ENCODE assay signal across 8 cellular contexts in the genomic region with DNA sequence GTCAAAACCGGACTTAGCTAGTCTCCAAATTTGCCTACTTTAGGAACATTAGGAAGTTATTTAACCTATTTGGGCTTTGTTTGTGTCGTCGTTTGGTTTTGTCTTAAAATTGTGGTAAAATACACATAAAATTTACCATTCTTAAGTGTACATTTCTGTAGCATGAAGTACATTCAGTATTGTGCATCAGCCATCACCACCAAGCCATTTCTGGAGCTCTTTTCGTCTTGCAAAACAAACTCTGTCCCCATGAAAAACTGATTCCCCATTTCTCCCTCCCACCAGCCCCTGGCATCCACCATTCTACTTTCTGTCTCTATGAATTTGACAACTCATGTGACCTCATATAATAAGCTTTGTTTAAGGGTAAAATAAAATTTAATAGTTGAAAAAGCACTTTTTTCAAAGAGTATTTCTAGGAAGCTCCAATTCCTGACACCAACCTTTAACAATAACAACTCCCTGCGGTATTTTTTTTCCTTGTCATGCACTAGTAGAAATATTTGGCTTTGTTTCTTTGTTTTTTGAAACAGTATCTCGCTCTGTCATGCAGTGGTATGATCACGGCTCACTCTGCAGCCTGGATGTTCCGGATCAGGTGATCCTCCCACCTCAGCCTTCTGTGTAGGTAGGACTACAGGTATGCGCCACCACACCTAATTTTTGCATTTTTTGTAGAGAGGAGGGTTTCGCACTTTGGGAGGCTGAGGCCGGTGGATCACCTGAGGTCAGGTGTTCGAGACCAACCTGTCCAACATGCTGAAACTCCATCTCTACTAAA. TPM values are rescaled to one million over a fixed set of nuclear protein-coding genes. Genes with fewer than 3 reads are reported as not detected.
DNase-seq lines count a peak whose midpoint lies in the region; ATAC-seq and TF ChIP-seq lines count a peak whose summit lies in the region.

No MANE protein-coding gene starts in this region.

- H3K9me3 ChIP-seq in NT2/D1 (ENCODE audit: insufficient read depth, low read length) (no peaks in the 10 kb centered on the region), endocrine pancreas (ENCODE audit: control insufficient read depth, low read length) (no peaks in the 10 kb centered on the region), neural progenitor cell (ENCODE audit: low read depth) (no peaks in the 10 kb centered on the region)

- TF ChIP-seq CTCF in CD14-positive monocyte (IDR thresholded peaks at IDR 0.05): no peak
- no peak for TF ChIP-seq CTCF in neural progenitor cell (IDR thresholded peaks at IDR 0.05)

- peak overlapping the region; percentile 91 for H3K27ac ChIP-seq in neural progenitor cell

- no peak for DNase-seq in CD14-positive monocyte (ENCODE audit: low spot score)
- DNase-seq in NT2/D1 (ENCODE audit: low read depth, low spot score): no peak
- DNase-seq in neural progenitor cell (ENCODE audit: low spot score): no peak
- DNase-seq in NCI-H128 (lab: John Stamatoyannopoulos, UW; ENCODE audit: unreplicated experiment): no peak
- DNase-seq in NCI-H82 treated with DMSO at 0.1 percent for 48 hours (lab: John Stamatoyannopoulos, UW; ENCODE audit: unreplicated experiment): no peak
- no peak for DNase-seq in C1 segment of cervical spinal cord (lab: John Stamatoyannopoulos, UW)

- H3K4me1 Mint-ChIP-seq in CD14-positive monocyte: peaks cover 72% of the 10 kb centered on the region
- peaks cover 81% of the 10 kb centered on the region for H3K4me1 Mint-ChIP-seq in neural progenitor cell

- H3K27me3 Mint-ChIP-seq in CD14-positive monocyte (ENCODE audit: low read depth in 3 of 3) (peaks cover 0 to 6% (median 3%) of the 10 kb centered on the region in 3 donors), neural progenitor cell (ENCODE audit: insufficient read depth, low read depth) (peaks cover 39% of the 10 kb centered on the region)

- H3K9me3 Mint-ChIP-seq in CD14-positive monocyte (peaks cover 0 to 8% (median 4%) of the 10 kb centered on the region in 7 donors), neural progenitor cell (peaks cover 11% of the 10 kb centered on the region)

- peaks cover 27% of the 10 kb centered on the region for H3K79me2 ChIP-seq in neural progenitor cell (ENCODE audit: low read depth)

- H3K36me3 Mint-ChIP-seq in CD14-positive monocyte: peaks cover 14 to 19% of the 10 kb centered on the region in 2 donors
- peaks cover 18% of the 10 kb centered on the region for H3K36me3 Mint-ChIP-seq in neural progenitor cell

- intact Hi-C loops in CD14-positive monocyte (cut with micrococcal nuclease): no loop called here

- H3K4me3 ChIP-seq in NT2/D1 (ENCODE audit: insufficient read length, low read depth) (peak overlapping the region; percentile 31), endocrine pancreas (ENCODE audit: control insufficient read depth, insufficient read depth, low read length) (peak overlapping the region; percentile 67), neural progenitor cell (peak overlapping the region; percentile 22)

- H3K27me3 ChIP-seq in NT2/D1 (ENCODE audit: insufficient read depth, insufficient read length): no peaks in the 10 kb centered on the region
- no peaks in the 10 kb centered on the region for H3K27me3 ChIP-seq in endocrine pancreas (ENCODE audit: control insufficient read depth, insufficient read depth, low read length)
- H3K27me3 ChIP-seq in neural progenitor cell: no peaks in the 10 kb centered on the region

- H3K9ac ChIP-seq in NT2/D1 (ENCODE audit: insufficient read length, low read depth) (peak overlapping the region; percentile 63), endocrine pancreas (ENCODE audit: control insufficient read depth, insufficient read depth, low read length) (peak overlapping the region; percentile 22), neural progenitor cell (no peak overlapping the region)

- no peak for ATAC-seq in GM21576 (IDR thresholded peaks at IDR 0.05; ENCODE audit: unreplicated experiment)

- H3K36me3 ChIP-seq in NT2/D1 (ENCODE audit: insufficient read depth, insufficient read length, low read length) (peaks cover 13% of the 10 kb centered on the region), endocrine pancreas (ENCODE audit: control insufficient read depth, insufficient read depth, low read length) (peaks cover 13% of the 10 kb centered on the region), neural progenitor cell (no peaks in the 10 kb centered on the region)

- H3K4me1 ChIP-seq in NT2/D1 (ENCODE audit: insufficient read depth, insufficient read length) (peaks cover 9% of the 10 kb centered on the region), endocrine pancreas (ENCODE audit: control insufficient read depth, insufficient read depth, low read length) (peaks cover 22% of the 10 kb centered on the region), neural progenitor cell (peaks cover 56% of the 10 kb centered on the region)

- H3K4me3 Mint-ChIP-seq in CD14-positive monocyte (peak overlapping the region; percentile 85 to 100), neural progenitor cell (peak overlapping the region; percentile 78)

- H4K20me1 ChIP-seq in neural progenitor cell (ENCODE audit: low read depth): peaks cover 14% of the 10 kb centered on the region

- H3K27ac Mint-ChIP-seq in CD14-positive monocyte (peak overlapping the region; percentile 100), neural progenitor cell (peak overlapping the region; percentile 99)

- H2AFZ ChIP-seq in neural progenitor cell (replicated peaks): no peak overlapping the region

- peak overlapping the region; percentile 64 for H3K4me2 ChIP-seq in neural progenitor cell

- H3F3A ChIP-seq in neural progenitor cell (ENCODE audit: low read depth): peaks cover 66% of the 10 kb centered on the region

RNA-seq across cellular contexts. Expression of a gene that starts 3.6 kb away (rescaled TPM):
- 1,000 to 10,000 TPM in 1 of 2 donors, 100 to 1,000 TPM in 1; 969 to 1,385 TPM for polyA plus RNA-seq in CD14-positive monocyte
- 857 and 897 TPM in 2 replicates for total RNA-seq in neural progenitor cell (ENCODE audit: low replicate concordance)

RNA-seq across cellular contexts. Expression of a gene that starts 54.4 kb away (rescaled TPM):
- 10 to 100 TPM; 13.1 to 15.2 TPM for polyA plus RNA-seq in CD14-positive monocyte
- 4.3 and 7.8 TPM in 2 replicates for total RNA-seq in neural progenitor cell (ENCODE audit: low replicate concordance)
